In the genomic region with DNA sequence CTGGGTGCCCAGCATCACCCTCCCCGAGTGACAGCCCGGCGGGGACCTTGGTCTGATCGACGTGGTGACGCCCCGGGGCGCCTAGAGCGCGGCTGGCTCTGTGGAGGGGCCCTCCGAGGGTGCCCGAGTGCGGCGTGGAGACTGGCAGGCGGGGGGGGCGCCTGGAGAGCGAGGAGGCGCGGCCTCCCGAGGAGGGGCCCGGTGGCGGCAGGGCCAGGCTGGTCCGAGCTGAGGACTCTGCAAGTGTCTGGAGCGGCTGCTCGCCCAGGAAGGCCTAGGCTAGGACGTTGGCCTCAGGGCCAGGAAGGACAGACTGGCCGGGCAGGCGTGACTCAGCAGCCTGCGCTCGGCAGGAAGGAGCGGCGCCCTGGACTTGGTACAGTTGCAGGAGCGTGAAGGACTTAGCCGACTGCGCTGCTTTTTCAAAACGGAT, we compare ENCODE assay signal across 8 cellular contexts. TPM values are rescaled to one million over a fixed set of nuclear protein-coding genes. Genes with fewer than 3 reads are reported as not detected.
A peak's percentile ranks its signal among the peaks of the same experiment; 100 is the strongest.
DNase-seq lines count a peak whose midpoint lies in the region; ATAC-seq, FAIRE-seq and TF ChIP-seq lines count a peak whose summit lies in the region.

No MANE protein-coding gene starts in this region.

- ATAC-seq in SK-N-SH treated with all-trans-retinoic acid at 6 μM for 48 hours (peak; percentile 81), left cardiac atrium (peak; percentile 53 to 75), GM18511 (IDR thresholded peaks at IDR 0.05; ENCODE audit: unreplicated experiment) (no peak), GM19351 (IDR thresholded peaks at IDR 0.05; ENCODE audit: unreplicated experiment) (no peak)

- H3K9me3 ChIP-seq in HAP-1: no peaks in the 10 kb centered on the region
- no peaks in the 10 kb centered on the region for H3K9me3 ChIP-seq in astrocyte (ENCODE audit: insufficient read depth, low read depth, low read length)
- no peaks in the 10 kb centered on the region for H3K9me3 ChIP-seq in osteoblast (ENCODE audit: low read depth, low read length)

- H3K4me3 ChIP-seq in HAP-1 (peak overlapping the region; percentile 82), astrocyte (ENCODE audit: insufficient read depth, low read depth, low read length) (peak overlapping the region; percentile 65), osteoblast (ENCODE audit: insufficient read depth, low read length) (peak overlapping the region; percentile 65)

- H3K4me2 ChIP-seq in astrocyte (ENCODE audit: low read length): peak overlapping the region; percentile 96
- peak overlapping the region; percentile 75 for H3K4me2 ChIP-seq in osteoblast (ENCODE audit: insufficient read depth, low read length)

- in situ Hi-C loops in ACHN (cut with HindIII; ENCODE audit: low pct_ligation_motif_present, low pct_unique_long_range_greater_than_20kb, low sequenced_read_pairs) (no loop called here), HAP-1 (cut with MboI; ENCODE audit: low sequenced_read_pairs) (loop anchor here (5.0 kb wide), 1 partner anchor 71 kb away; no protein-coding TSS in a partner anchor)

- no peaks in the 10 kb centered on the region for H3K36me3 Mint-ChIP-seq in astrocyte (ENCODE audit: low read depth, unreplicated experiment)

- H3K27ac ChIP-seq in astrocyte (ENCODE audit: low read depth, low read length) (no peak overlapping the region), osteoblast (ENCODE audit: low read depth, low read length) (no peak overlapping the region)

- peak overlapping the region; percentile 76 for H2AFZ ChIP-seq in astrocyte (ENCODE audit: low read depth, low read length)
- H2AFZ ChIP-seq in osteoblast (ENCODE audit: low read length): peak overlapping the region; percentile 56

- DNase-seq in ACHN (peak; percentile 82), HAP-1 (ENCODE audit: low spot score in 2 of 2) (peak; percentile 30 to 65), astrocyte (ENCODE audit: low read depth) (peak; percentile 66), left cardiac atrium (peak; percentile 82), osteoblast (ENCODE audit: insufficient read length, low spot score, missing footprints) (peak; percentile 87)

- H3K27me3 ChIP-seq in HAP-1 (ENCODE audit: low read depth) (no peaks in the 10 kb centered on the region), astrocyte (ENCODE audit: insufficient read depth, low read length) (peaks cover 20% of the 10 kb centered on the region), osteoblast (ENCODE audit: insufficient read depth, low read length) (peaks cover 20% of the 10 kb centered on the region)

- H3K79me2 ChIP-seq in astrocyte (ENCODE audit: insufficient read depth, low read length) (no peaks in the 10 kb centered on the region), osteoblast (ENCODE audit: insufficient read depth, low read length) (no peaks in the 10 kb centered on the region)

- H4K20me1 ChIP-seq in astrocyte (ENCODE audit: insufficient read depth, low read length): no peaks in the 10 kb centered on the region
- H4K20me1 ChIP-seq in osteoblast (ENCODE audit: insufficient read depth, low read length): no peaks in the 10 kb centered on the region

- peak overlapping the region; percentile 70 for H3K9ac ChIP-seq in astrocyte (ENCODE audit: low read length)

- peaks cover 11% of the 10 kb centered on the region for H3K4me1 Mint-ChIP-seq in astrocyte (ENCODE audit: low read depth, unreplicated experiment)

- H3K4me3 Mint-ChIP-seq in astrocyte (ENCODE audit: unreplicated experiment): peak overlapping the region; percentile 90

- TF ChIP-seq CTCF in astrocyte (IDR thresholded peaks at IDR 0.05; ENCODE audit: insufficient read depth, low read depth, low read length): no peak
- no peak for TF ChIP-seq CTCF in osteoblast (IDR thresholded peaks at IDR 0.05; ENCODE audit: extremely low read depth, low read depth, low read length)

- peak overlapping the region; percentile 91 for H3K27ac Mint-ChIP-seq in astrocyte (ENCODE audit: unreplicated experiment)

- intact Hi-C loops in left cardiac atrium (cut with DNase I): loop anchor here (2.0 to 10.0 kb wide), 6 partner anchors 57 to 389 kb away; no protein-coding TSS in a partner anchor

- H3K9me3 Mint-ChIP-seq in astrocyte (ENCODE audit: unreplicated experiment): no peaks in the 10 kb centered on the region

- H3K4me1 ChIP-seq in HAP-1: peaks cover 26% of the 10 kb centered on the region
- H3K4me1 ChIP-seq in astrocyte (ENCODE audit: insufficient read depth, low read length): peaks cover 36% of the 10 kb centered on the region
- peaks cover 8% of the 10 kb centered on the region for H3K4me1 ChIP-seq in osteoblast (ENCODE audit: insufficient read depth, low read length)

- no peak for FAIRE-seq in astrocyte (lab: Jason Lieb, UNC)

- H3K36me3 ChIP-seq in HAP-1 (replicated peaks) (peaks cover 7% of the 10 kb centered on the region), astrocyte (ENCODE audit: insufficient read depth, low read length) (no peaks in the 10 kb centered on the region), osteoblast (ENCODE audit: insufficient read depth, low read length) (no peaks in the 10 kb centered on the region)

- H3K27me3 Mint-ChIP-seq in astrocyte (ENCODE audit: low read depth, unreplicated experiment): peaks cover 36% of the 10 kb centered on the region

TF ChIP-seq in SK-N-SH treated with all-trans-retinoic acid at 6 μM for 48 hours, 23 proteins besides CTCF, POLR2A, EP300 and RAD21:
- TF ChIP-seq TOX (CRISPR knock-in tag; IDR thresholded peaks at IDR 0.05; ENCODE audit: borderline replicate concordance) (no peak), OSR1 (CRISPR knock-in tag; IDR thresholded peaks at IDR 0.05) (no peak), ZC3H10 (CRISPR knock-in tag; IDR thresholded peaks at IDR 0.05) (no peak), RARB (CRISPR knock-in tag; IDR thresholded peaks at IDR 0.05) (no peak), ISL1 (CRISPR knock-in tag; IDR thresholded peaks at IDR 0.05) (no peak), TCF4 (CRISPR knock-in tag; IDR thresholded peaks at IDR 0.05; ENCODE audit: borderline replicate concordance) (no peak), PATZ1 (CRISPR knock-in tag; IDR thresholded peaks at IDR 0.05; ENCODE audit: borderline replicate concordance) (no peak), CSDC2 (CRISPR knock-in tag; IDR thresholded peaks at IDR 0.05) (no peak), SNAI2 (CRISPR knock-in tag; IDR thresholded peaks at IDR 0.05) (no peak), ZNF8 (CRISPR knock-in tag; IDR thresholded peaks at IDR 0.05) (no peak), ARNTL (CRISPR knock-in tag; IDR thresholded peaks at IDR 0.05; ENCODE audit: borderline replicate concordance, low read depth) (no peak), PPARA (CRISPR knock-in tag; IDR thresholded peaks at IDR 0.05; ENCODE audit: borderline replicate concordance) (no peak), ESRRG (CRISPR knock-in tag; IDR thresholded peaks at IDR 0.05) (no peak), POU6F1 (CRISPR knock-in tag; IDR thresholded peaks at IDR 0.05; ENCODE audit: borderline replicate concordance, low read depth) (no peak)

RNA-seq across cellular contexts. Expression of gene GADD45G, which starts 1.3 kb away (rescaled TPM):
- total RNA-seq in astrocyte (3.5 and 5.2 TPM in 2 replicates), left cardiac atrium (100 to 1,000 TPM; 107 to 128 TPM), osteoblast (under 0.01 and 0.88 TPM in 2 replicates)

Comparison
In these comparisons a context has a peak if more than half of its experiments do, and no peak if none do; other contexts are left out.
1. ATAC-seq: peak in SK-N-SH treated with all-trans-retinoic acid at 6 μM for 48 hours (single experiment) and left cardiac atrium (2 of 2); none in GM18511 (single experiment) and GM19351 (single experiment).
2. RNA of gene GADD45G, which starts 1.3 kb away (total RNA-seq): 107 to 128 TPM in left cardiac atrium; 3.5 to 5.2 TPM in astrocyte and under 0.01 to 0.88 TPM in osteoblast; every median in the first group is over 10 times any median in the second.
3. Peak in every context shown above with its lines, with median percentiles within 50 percentile points of each other: DNase-seq and H3K4me3 ChIP-seq.